ENCODE assay signal across 22 cellular contexts in the genomic region with DNA sequence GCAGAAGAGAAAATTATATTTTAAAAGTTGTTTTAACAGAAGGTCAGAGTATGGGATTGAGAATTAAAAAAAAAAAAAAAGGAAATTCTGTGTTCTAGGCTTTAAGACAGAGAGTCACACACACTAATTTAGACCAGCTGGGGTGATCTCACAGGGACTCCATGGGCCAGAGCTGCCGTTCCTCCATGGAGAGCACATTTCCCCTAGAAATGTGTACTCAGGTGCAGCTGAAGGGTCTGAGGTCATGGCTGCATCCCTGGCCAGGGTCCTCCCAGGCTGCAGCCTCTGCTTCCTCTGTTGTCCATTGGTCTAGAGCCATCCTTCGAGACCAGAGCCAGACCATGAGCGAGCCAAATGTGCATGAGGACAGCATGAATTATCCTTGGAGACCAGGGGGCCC.
DNase-seq lines count a peak whose midpoint lies in the region; ATAC-seq and TF ChIP-seq lines count a peak whose summit lies in the region.
"Had no signal": no experiment of that assay in that cellular context is flagged by ENCODE, and none has a peak within 500 bp of the region (broad histone marks: within the 10 kb centered on the region; RNA-seq: fewer than 3 reads in every experiment).

No MANE protein-coding gene starts in this region.

- no peaks in the 10 kb centered on the region for H3K36me3 Mint-ChIP-seq in osteocyte (ENCODE audit: unreplicated experiment)
- H3K36me3 Mint-ChIP-seq in activated naive CD8-positive, alpha-beta T cell treated with anti-CD3 and anti-CD28 coated beads, Interleukin-2, amount 50 U/mL, for 24 hours (ENCODE audit: low read depth): no peaks in the 10 kb centered on the region
- H3K36me3 Mint-ChIP-seq: natural killer cell had no signal

- H3K27me3 Mint-ChIP-seq in osteocyte (ENCODE audit: unreplicated experiment): no peaks in the 10 kb centered on the region
- H3K27me3 Mint-ChIP-seq in activated naive CD8-positive, alpha-beta T cell treated with anti-CD3 and anti-CD28 coated beads, Interleukin-2, amount 50 U/mL, for 24 hours: peaks cover 8% of the 10 kb centered on the region

- H3K4me1 ChIP-seq in esophagus squamous epithelium: peaks cover 0 to 42% (median 8%) of the 10 kb centered on the region in 3 donors
- H3K4me1 ChIP-seq in aorta (ENCODE audit: control insufficient read depth in 1 of 2, insufficient read depth in 2 of 2, low read length in 2 of 2): peaks cover 5 to 9% of the 10 kb centered on the region in 2 donors
- H3K4me1 ChIP-seq: adrenal gland, HAP-1 had no signal

- peaks cover 54% of the 10 kb centered on the region for H3K4me1 Mint-ChIP-seq in osteocyte (ENCODE audit: unreplicated experiment)
- H3K4me1 Mint-ChIP-seq in activated naive CD8-positive, alpha-beta T cell treated with anti-CD3 and anti-CD28 coated beads, Interleukin-2, amount 50 U/mL, for 24 hours: no peaks in the 10 kb centered on the region
- H3K4me1 Mint-ChIP-seq: activated CD4-positive, alpha-beta T cell treated with anti-CD3 and anti-CD28 coated beads, Interleukin-2, amount 10 ng/mL, durations not matched to agents 24 days and 14 days; natural killer cell had no signal

- H3K4me3 Mint-ChIP-seq in osteocyte (ENCODE audit: unreplicated experiment): no peak overlapping the region
- no peak overlapping the region for H3K4me3 Mint-ChIP-seq in activated naive CD8-positive, alpha-beta T cell treated with anti-CD3 and anti-CD28 coated beads, Interleukin-2, amount 50 U/mL, for 24 hours
- H3K4me3 Mint-ChIP-seq: activated CD4-positive, alpha-beta T cell treated with anti-CD3 and anti-CD28 coated beads, Interleukin-2, amount 10 ng/mL, durations not matched to agents 24 days and 14 days; natural killer cell; stimulated activated naive CD8-positive, alpha-beta T cell treated with anti-CD3 and anti-CD28 coated beads, Interleukin-15, Interleukin-2, amounts not matched to agents 100 ng/mL and 50 ng/mL, for 24 hours had no signal

- DNase-seq in DMS53 (lab: John Stamatoyannopoulos, UW) (peak; percentile 85), NCI-H1092 treated with DMSO at 0.1 percent for 48 hours (lab: John Stamatoyannopoulos, UW) (peak; percentile 48), esophagus squamous epithelium (lab: John Stamatoyannopoulos, UW) (no peak), osteocyte (ENCODE audit: extremely low spot score, unreplicated experiment) (no peak), aorta (no peak)
- no peak for DNase-seq in activated CD8-positive, alpha-beta memory T cell treated with anti-CD3 and anti-CD28 coated beads for 24 hours
- DNase-seq in activated naive CD8-positive, alpha-beta T cell treated with anti-CD3 and anti-CD28 coated beads, Interleukin-2, amount 50 U/mL, for 24 hours: no peak
- DNase-seq: activated CD4-positive, alpha-beta T cell treated with anti-CD3 and anti-CD28 coated beads, Interleukin-2, amount 10 ng/mL, durations not matched to agents 24 days and 14 days; activated CD8-positive, alpha-beta memory T cell treated with anti-CD3 and anti-CD28 coated beads, Interleukin-2, amount 50 U/mL, for 48 hours; activated effector memory CD4-positive, alpha-beta T cell treated with anti-CD3 and anti-CD28 coated beads, Interleukin-2, amount 50 U/mL, for 16 hours; adrenal gland; caudate nucleus; dermis blood vessel endothelial cell; natural killer cell; NCI-H2081 treated with DMSO at 0.1 percent for 48 hours; NCI-H526 treated with DMSO at 0.1 percent for 48 hours; stimulated activated CD4-positive, alpha-beta T cell treated with anti-CD3 and anti-CD28 coated beads, Interleukin-4, amount 100 ng/mL, for 24 hours had no signal

- TF ChIP-seq CTCF in esophagus squamous epithelium (IDR thresholded peaks at IDR 0.05) (no peak), osteocyte (IDR thresholded peaks at IDR 0.05) (no peak)

- H3K27ac ChIP-seq in esophagus squamous epithelium (peak overlapping the region; percentile 22 to 72 (median 50)), aorta (ENCODE audit: low read depth in 1 of 2, low read length in 2 of 2) (peak overlapping the region in 1 of 2 donors; percentile 23)
- H3K27ac ChIP-seq: adrenal gland, KMS-11 had no signal

- no peaks in the 10 kb centered on the region for H3K9me3 ChIP-seq in esophagus squamous epithelium
- no peaks in the 10 kb centered on the region for H3K9me3 ChIP-seq in aorta (ENCODE audit: control insufficient read depth, low read length)
- H3K9me3 ChIP-seq: adrenal gland, gastroesophageal sphincter, HAP-1 had no signal

- 71 to 90% methylated on average over 3 of the region's 3 CpGs for WGBS in esophagus squamous epithelium, 2 donors
- 43 to 48% methylated on average over 3 of the region's 3 CpGs for WGBS in aorta, 2 donors

- ATAC-seq in activated naive CD8-positive, alpha-beta T cell treated with anti-CD3 and anti-CD28 coated beads, Interleukin-2, amount 50 U/mL, for 24 hours: no peak
- no peak for ATAC-seq in activated CD4-positive, CD25-positive, alpha-beta regulatory T cell treated with anti-CD3 and anti-CD28 coated beads, Interleukin-2, amount 50 U/mL, for 24 hours
- no peak for ATAC-seq in aorta (ENCODE audit: low FRiP score)
- ATAC-seq: gastroesophageal sphincter, natural killer cell had no signal

- H3K36me3 ChIP-seq in esophagus squamous epithelium (no peaks in the 10 kb centered on the region), aorta (ENCODE audit: control insufficient read depth in 1 of 2, insufficient read depth in 2 of 2, low read length in 1 of 2) (no peaks in the 10 kb centered on the region)
- H3K36me3 ChIP-seq: adrenal gland, gastroesophageal sphincter, HAP-1 had no signal

- no peaks in the 10 kb centered on the region for H3K27me3 ChIP-seq in esophagus squamous epithelium
- H3K27me3 ChIP-seq in aorta (ENCODE audit: control insufficient read depth in 1 of 2, insufficient read depth in 2 of 2, low read length in 1 of 2): no peaks in the 10 kb centered on the region
- H3K27me3 ChIP-seq: adrenal gland, gastroesophageal sphincter had no signal

- intact Hi-C loops in esophagus squamous epithelium (cut with DNase I): no loop called here
- intact Hi-C loops in aorta (cut with DNase I): loop anchor here (5.0 to 10.0 kb wide), 3 partner anchors 75 to 355 kb away; a partner anchor contains a TSS

- H3K27ac Mint-ChIP-seq in osteocyte (ENCODE audit: unreplicated experiment): peak overlapping the region; percentile 1
- H3K27ac Mint-ChIP-seq in activated naive CD8-positive, alpha-beta T cell treated with anti-CD3 and anti-CD28 coated beads, Interleukin-2, amount 50 U/mL, for 24 hours: no peak overlapping the region
- H3K27ac Mint-ChIP-seq: activated CD4-positive, alpha-beta T cell treated with anti-CD3 and anti-CD28 coated beads, Interleukin-2, amount 10 ng/mL, durations not matched to agents 24 days and 14 days; natural killer cell; stimulated activated naive CD8-positive, alpha-beta T cell treated with anti-CD3 and anti-CD28 coated beads, Interleukin-15, Interleukin-2, amounts not matched to agents 100 ng/mL and 50 ng/mL, for 24 hours had no signal

- H3K9me3 Mint-ChIP-seq in osteocyte (ENCODE audit: unreplicated experiment): peaks cover 3% of the 10 kb centered on the region
- H3K9me3 Mint-ChIP-seq in activated naive CD8-positive, alpha-beta T cell treated with anti-CD3 and anti-CD28 coated beads, Interleukin-2, amount 50 U/mL, for 24 hours: no peaks in the 10 kb centered on the region
- H3K9me3 Mint-ChIP-seq: activated CD4-positive, alpha-beta T cell treated with anti-CD3 and anti-CD28 coated beads, Interleukin-2, amount 10 ng/mL, durations not matched to agents 24 days and 14 days; natural killer cell; stimulated activated naive CD8-positive, alpha-beta T cell treated with anti-CD3 and anti-CD28 coated beads, Interleukin-15, Interleukin-2, amounts not matched to agents 100 ng/mL and 50 ng/mL, for 24 hours had no signal

- no peak for TF ChIP-seq POLR2A in esophagus squamous epithelium (IDR thresholded peaks at IDR 0.05)

- H3K4me3 ChIP-seq in esophagus squamous epithelium: no peak overlapping the region
- no peak overlapping the region for H3K4me3 ChIP-seq in aorta (ENCODE audit: low read length in 2 of 2)
- H3K4me3 ChIP-seq: adrenal gland, gastroesophageal sphincter, HAP-1 had no signal

Comparison
In these comparisons a context has a peak if more than half of its experiments do, and no peak if none do; other contexts are left out.
1. DNase-seq: peak in DMS53 (single experiment) and NCI-H1092 treated with DMSO at 0.1 percent for 48 hours (single experiment); none in esophagus squamous epithelium (single experiment), osteocyte (single experiment), activated CD8-positive, alpha-beta memory T cell treated with anti-CD3 and anti-CD28 coated beads for 24 hours (single experiment), activated naive CD8-positive, alpha-beta T cell treated with anti-CD3 and anti-CD28 coated beads, Interleukin-2, amount 50 U/mL, for 24 hours (single experiment) and aorta (0 of 2).